Comparison of ENCODE assay signal across 21 cellular contexts in genomic region chr14:62062645-62063044, GRCh38.
"Had no signal": no experiment of that assay in that cellular context is flagged by ENCODE, and none has a peak within 500 bp of the region (broad histone marks: within the 10 kb centered on the region; RNA-seq: fewer than 3 reads in every experiment).

No MANE protein-coding gene starts in this region.

- DNase-seq: activated CD4-positive, alpha-beta T cell treated with anti-CD3 and anti-CD28 coated beads for 1 hour; activated CD4-positive, alpha-beta T cell treated with anti-CD3 and anti-CD28 coated beads, Interleukin-2, amount 10 ng/mL, durations not matched to agents 24 days and 14 days; activated CD4-positive, alpha-beta T cell treated with anti-CD3 and anti-CD28 coated beads, Interleukin-2, amount 50 U/mL, for 48 hours; activated CD8-positive, alpha-beta memory T cell treated with anti-CD3 and anti-CD28 coated beads, Interleukin-2, amount 10 ng/mL, durations not matched to agents 7 days and 5 days; activated effector memory CD4-positive, alpha-beta T cell treated with anti-CD3 and anti-CD28 coated beads, Interleukin-2, amount 50 U/mL, for 16 hours; activated naive CD4-positive, alpha-beta T cell treated with Interleukin-2 at 50 U/mL for 16 hours; activated T-cell treated with anti-CD3 and anti-CD28 coated beads, Interleukin-2, amount 50 U/mL, for 24 hours; Kasumi-1; NCI-H1105 treated with DMSO at 0.1 percent for 48 hours; NCI-H1436 treated with DMSO at 0.1 percent for 48 hours; NCI-H187; NCI-H2081; NCI-H2227 treated with DMSO at 0.1 percent for 48 hours; NCI-H526 treated with DMSO at 0.1 percent for 48 hours; NK-92 treated with Interleukin-12 subunit alpha and Interleukin-12 subunit beta, amount 100 ng/mL, for 24 hours; PC-3; SHP77 had no signal

- ATAC-seq: activated CD8-positive, alpha-beta memory T cell treated with anti-CD3 and anti-CD28 coated beads, Interleukin-2, amount 10 ng/mL, durations not matched to agents 7 days and 5 days; activated naive CD4-positive, alpha-beta T cell treated with anti-CD3 and anti-CD28 coated beads, Interleukin-2, amount 50 U/mL, for 72 hours; PC-3; SK-N-SH treated with all-trans-retinoic acid at 6 μM for 48 hours; WTC11 had no signal

- H3K27me3 ChIP-seq: SJSA1 had no signal

- H3K9me3 ChIP-seq: SJSA1 had no signal

- H3K4me1 ChIP-seq: SJSA1 had no signal

- H3K27ac ChIP-seq: SJSA1 had no signal

- H3K36me3 ChIP-seq: SJSA1 had no signal

- H3K4me3 ChIP-seq: SJSA1 had no signal
